In genomic region chr22:46560696-46561295, GRCh38 we compare ENCODE assay signal across 16 cellular contexts. TPM values are rescaled to one million over a fixed set of nuclear protein-coding genes. Genes with fewer than 3 reads are reported as not detected.
DNase-seq lines count a peak whose midpoint lies in the region; ATAC-seq and TF ChIP-seq lines count a peak whose summit lies in the region.
"Had no signal": no experiment of that assay in that cellular context is flagged by ENCODE, and none has a peak within 500 bp of the region (broad histone marks: within the 10 kb centered on the region; RNA-seq: fewer than 3 reads in every experiment).

No MANE protein-coding gene starts in this region.

- no peaks in the 10 kb centered on the region for H3K27me3 Mint-ChIP-seq in activated T-cell treated with anti-CD3 and anti-CD28 coated beads, Interleukin-2, amount 50 U/mL, for 72 hours (ENCODE audit: low read depth)
- no peaks in the 10 kb centered on the region for H3K27me3 Mint-ChIP-seq in activated naive CD8-positive, alpha-beta T cell treated with anti-CD3 and anti-CD28 coated beads, Interleukin-2, amount 50 U/mL, for 24 hours
- H3K27me3 Mint-ChIP-seq in HFFc6 (ENCODE audit: insufficient read depth), result peaks cover 10% of the 10 kb centered on the region

- H3K27me3 ChIP-seq in MM.1S (replicated peaks; ENCODE audit: insufficient read depth, low read length), result no peaks in the 10 kb centered on the region
- no peaks in the 10 kb centered on the region for H3K27me3 ChIP-seq in osteoblast (ENCODE audit: insufficient read depth, low read length)

- H3K27ac ChIP-seq in MM.1S (ENCODE audit: low read length) (no peak overlapping the region), osteoblast (ENCODE audit: low read depth, low read length) (no peak overlapping the region)
- H3K27ac ChIP-seq: GM23248 had no signal

- H3F3A ChIP-seq in MM.1S (ENCODE audit: insufficient read depth, low read length), result no peaks in the 10 kb centered on the region

- no peaks in the 10 kb centered on the region for H3K36me3 ChIP-seq in MM.1S (replicated peaks; ENCODE audit: insufficient read depth, low read length)
- H3K36me3 ChIP-seq in osteoblast (ENCODE audit: insufficient read depth, low read length), result no peaks in the 10 kb centered on the region

- no peak for DNase-seq in activated T-cell treated with anti-CD3 and anti-CD28 coated beads, Interleukin-2, amount 50 U/mL, for 72 hours
- DNase-seq in activated T-cell treated with anti-CD3 and anti-CD28 coated beads, Interleukin-2, amount 50 U/mL, for 1 hour, result no peak
- no peak for DNase-seq in MM.1S
- no peak for DNase-seq in activated naive CD8-positive, alpha-beta T cell treated with anti-CD3 and anti-CD28 coated beads, Interleukin-2, amount 50 U/mL, for 24 hours
- peak; percentile 35 for DNase-seq in osteoblast (ENCODE audit: insufficient read length, low spot score, missing footprints)
- no peak for DNase-seq in HFFc6
- no peak for DNase-seq in NCI-H1048 (lab: John Stamatoyannopoulos, UW)
- no peak for DNase-seq in AG20443 (ENCODE audit: low spot score)
- DNase-seq: cortex of kidney, GF-D8, GM23248, immature natural killer cell, NCI-H2081 treated with DMSO at 0.1 percent for 48 hours, NCI-H510A treated with DMSO at 0.1 percent for 48 hours had no signal

- no peak overlapping the region for H3K4me2 ChIP-seq in MM.1S (ENCODE audit: low read depth, low read length)
- no peak overlapping the region for H3K4me2 ChIP-seq in osteoblast (ENCODE audit: insufficient read depth, low read length)

- peaks cover 2 to 4% of the 10 kb centered on the region in 2 donors for H3K9me3 Mint-ChIP-seq in activated T-cell treated with anti-CD3 and anti-CD28 coated beads, Interleukin-2, amount 50 U/mL, for 72 hours
- H3K9me3 Mint-ChIP-seq in activated naive CD8-positive, alpha-beta T cell treated with anti-CD3 and anti-CD28 coated beads, Interleukin-2, amount 50 U/mL, for 24 hours, result peaks cover 4% of the 10 kb centered on the region
- peaks cover 9% of the 10 kb centered on the region; the same call in 1 of the 2 replicates for H3K9me3 Mint-ChIP-seq in HFFc6

- H3K4me1 ChIP-seq in MM.1S (ENCODE audit: low read length) (peaks cover 7% of the 10 kb centered on the region; the same call in 1 of the 2 replicates), osteoblast (ENCODE audit: insufficient read depth, low read length) (peaks cover 4% of the 10 kb centered on the region)

- H2AFZ ChIP-seq in MM.1S (ENCODE audit: low read length) (0 out of 2 replicates have a peak overlapping the region, but pooled peaks have one; percentile 44), osteoblast (ENCODE audit: low read length) (no peak overlapping the region)

- H3K9ac ChIP-seq in MM.1S (ENCODE audit: low read length), result no peak overlapping the region
- H3K9ac ChIP-seq: GM23248 had no signal

- H3K9me2 ChIP-seq in MM.1S (replicated peaks; ENCODE audit: insufficient read depth, low read length), result no peaks in the 10 kb centered on the region

- H3K27ac Mint-ChIP-seq in activated T-cell treated with anti-CD3 and anti-CD28 coated beads, Interleukin-2, amount 50 U/mL, for 72 hours, result no peak overlapping the region
- peak overlapping the region; percentile 43 for H3K27ac Mint-ChIP-seq in activated naive CD8-positive, alpha-beta T cell treated with anti-CD3 and anti-CD28 coated beads, Interleukin-2, amount 50 U/mL, for 24 hours
- no peak overlapping the region for H3K27ac Mint-ChIP-seq in HFFc6
- H3K27ac Mint-ChIP-seq: memory B cell; natural killer cell treated with Interleukin-12 subunit alpha and Interleukin-12 subunit beta and Interleukin-15 and Interleukin-18, amount 100 ng/mL, for 72 hours had no signal

- no peak overlapping the region for H3K4me3 ChIP-seq in MM.1S (ENCODE audit: low read length)
- H3K4me3 ChIP-seq in osteoblast (ENCODE audit: insufficient read depth, low read length), result no peak overlapping the region
- H3K4me3 ChIP-seq: GM23248 had no signal

- H3K9me3 ChIP-seq in MM.1S (replicated peaks; ENCODE audit: insufficient read depth, low read length) (no peaks in the 10 kb centered on the region), osteoblast (ENCODE audit: low read depth, low read length) (peaks cover 5% of the 10 kb centered on the region)

- H3K79me2 ChIP-seq in MM.1S (ENCODE audit: low read length) (no peaks in the 10 kb centered on the region), osteoblast (ENCODE audit: insufficient read depth, low read length) (no peaks in the 10 kb centered on the region)

- no peak for TF ChIP-seq CTCF in MM.1S (IDR thresholded peaks at IDR 0.05; ENCODE audit: low read length)
- no peak for TF ChIP-seq CTCF in osteoblast (IDR thresholded peaks at IDR 0.05; ENCODE audit: extremely low read depth, low read depth, low read length)
- no peak for TF ChIP-seq CTCF in HFFc6 (IDR thresholded peaks at IDR 0.05)

- H3K36me3 Mint-ChIP-seq in activated T-cell treated with anti-CD3 and anti-CD28 coated beads, Interleukin-2, amount 50 U/mL, for 72 hours (ENCODE audit: insufficient read depth in 2 of 2), result peaks cover 0 to 4% of the 10 kb centered on the region in 2 donors
- H3K36me3 Mint-ChIP-seq in activated naive CD8-positive, alpha-beta T cell treated with anti-CD3 and anti-CD28 coated beads, Interleukin-2, amount 50 U/mL, for 24 hours (ENCODE audit: low read depth), result no peaks in the 10 kb centered on the region
- H3K36me3 Mint-ChIP-seq in HFFc6 (ENCODE audit: low read depth), result no peaks in the 10 kb centered on the region

- peak overlapping the region; percentile 15 to 53 for H3K4me3 Mint-ChIP-seq in activated T-cell treated with anti-CD3 and anti-CD28 coated beads, Interleukin-2, amount 50 U/mL, for 72 hours
- H3K4me3 Mint-ChIP-seq in activated naive CD8-positive, alpha-beta T cell treated with anti-CD3 and anti-CD28 coated beads, Interleukin-2, amount 50 U/mL, for 24 hours, result no peak overlapping the region
- no peak overlapping the region for H3K4me3 Mint-ChIP-seq in HFFc6
- H3K4me3 Mint-ChIP-seq: memory B cell; natural killer cell treated with Interleukin-12 subunit alpha and Interleukin-12 subunit beta and Interleukin-15 and Interleukin-18, amount 100 ng/mL, for 72 hours had no signal

- ATAC-seq in activated T-cell treated with anti-CD3 and anti-CD28 coated beads, Interleukin-2, amount 50 U/mL, for 72 hours (replicated peaks in 1 of 2), result no peak
- no peak for ATAC-seq in activated naive CD8-positive, alpha-beta T cell treated with anti-CD3 and anti-CD28 coated beads, Interleukin-2, amount 50 U/mL, for 24 hours

- no peaks in the 10 kb centered on the region for H4K20me1 ChIP-seq in MM.1S (ENCODE audit: insufficient read depth, low read length)
- H4K20me1 ChIP-seq in osteoblast (ENCODE audit: insufficient read depth, low read length), result no peaks in the 10 kb centered on the region

- peaks cover 31% of the 10 kb centered on the region for H3K4me1 Mint-ChIP-seq in activated T-cell treated with anti-CD3 and anti-CD28 coated beads, Interleukin-2, amount 50 U/mL, for 72 hours (ENCODE audit: low read depth)
- H3K4me1 Mint-ChIP-seq in activated naive CD8-positive, alpha-beta T cell treated with anti-CD3 and anti-CD28 coated beads, Interleukin-2, amount 50 U/mL, for 24 hours, result peaks cover 13% of the 10 kb centered on the region
- no peaks in the 10 kb centered on the region for H3K4me1 Mint-ChIP-seq in HFFc6 (ENCODE audit: low read depth)

RNA-seq across cellular contexts. Expression of gene CELSR1, which starts 23.4 kb away (rescaled TPM):
- total RNA-seq in activated T-cell treated with anti-CD3 and anti-CD28 coated beads, Interleukin-2, amount 50 U/mL, for 72 hours, result 1 to 10 TPM in 1 of 2 donors, under 1 TPM in 1; 0.83 to 1.3 TPM
- total RNA-seq in osteoblast, result 2.7 and 3.6 TPM in 2 replicates
- 1 to 10 TPM; 4.7 to 8.2 (median 6.5) TPM for total RNA-seq in HFFc6 (2021; fragmentation: NEBNext Ultra II Directional; extraction: Animal tissue kit (Norgen Biotek cat#: 25700))

RNA-seq across cellular contexts. Expression of gene GRAMD4, which starts 59.4 kb away (rescaled TPM):
- 10 to 100 TPM; 42.8 to 53.5 TPM for total RNA-seq in activated T-cell treated with anti-CD3 and anti-CD28 coated beads, Interleukin-2, amount 50 U/mL, for 72 hours
- total RNA-seq in osteoblast, result 16.8 and 17.0 TPM in 2 replicates
- 10 to 100 TPM in 3 of 6 experiments, 1 to 10 TPM in 3; 6.8 to 16.3 (median 9.5) TPM for total RNA-seq in HFFc6 (2021; fragmentation: NEBNext Ultra II Directional; extraction: Animal tissue kit (Norgen Biotek cat#: 25700))

Comparison
In these comparisons a context has a peak if more than half of its experiments do, and no peak if none do; other contexts are left out.
1. H3K4me3 Mint-ChIP-seq: peak in activated T-cell treated with anti-CD3 and anti-CD28 coated beads, Interleukin-2, amount 50 U/mL, for 72 hours (2 of 2); none in activated naive CD8-positive, alpha-beta T cell treated with anti-CD3 and anti-CD28 coated beads, Interleukin-2, amount 50 U/mL, for 24 hours (single experiment) and HFFc6 (single experiment).